1 cellular context compared by ENCODE assay signal in the genomic region with DNA sequence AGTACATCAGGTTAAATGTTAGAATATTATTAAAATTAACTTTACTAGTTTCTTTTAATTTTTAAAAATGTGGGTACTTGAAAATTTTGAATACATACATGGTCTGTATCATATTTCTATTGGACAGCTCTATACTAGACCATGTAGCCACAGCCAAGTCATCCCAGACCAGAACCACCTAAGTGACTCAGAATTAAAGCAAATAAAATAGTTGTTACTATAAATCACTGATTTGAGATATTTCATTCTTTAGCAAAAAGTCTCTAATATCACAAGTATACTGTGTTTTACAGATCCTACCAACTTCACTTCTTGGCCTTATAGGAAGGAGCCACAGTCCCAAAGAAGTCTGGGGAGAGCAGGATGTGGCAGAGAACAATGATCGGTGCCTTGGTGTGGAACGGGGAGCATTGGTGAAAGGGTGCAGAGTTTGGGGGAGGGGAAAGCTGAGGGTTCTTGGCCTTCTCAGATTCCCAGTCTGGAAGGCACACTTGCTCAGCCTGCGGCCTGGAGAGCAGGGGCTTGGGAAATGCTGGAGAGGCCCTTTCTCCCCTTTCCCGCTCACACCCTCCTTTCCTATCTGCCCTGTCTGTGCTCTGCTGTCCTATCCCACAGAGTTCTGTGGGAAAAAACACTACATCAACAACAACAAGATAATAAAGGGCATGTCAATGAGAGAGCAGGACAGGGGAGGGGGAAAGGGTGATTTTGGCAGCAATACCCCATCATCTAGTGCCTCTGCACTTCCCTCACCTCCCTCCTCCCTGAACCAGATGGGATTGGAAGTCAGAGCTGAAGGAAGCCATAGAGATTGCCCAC.
TF ChIP-seq lines count a peak whose summit lies in the region.

No MANE protein-coding gene starts in this region.

TF ChIP-seq in IMR-90, 13 proteins besides CTCF, POLR2A, EP300 and RAD21:
- TF ChIP-seq, protein P1, sequence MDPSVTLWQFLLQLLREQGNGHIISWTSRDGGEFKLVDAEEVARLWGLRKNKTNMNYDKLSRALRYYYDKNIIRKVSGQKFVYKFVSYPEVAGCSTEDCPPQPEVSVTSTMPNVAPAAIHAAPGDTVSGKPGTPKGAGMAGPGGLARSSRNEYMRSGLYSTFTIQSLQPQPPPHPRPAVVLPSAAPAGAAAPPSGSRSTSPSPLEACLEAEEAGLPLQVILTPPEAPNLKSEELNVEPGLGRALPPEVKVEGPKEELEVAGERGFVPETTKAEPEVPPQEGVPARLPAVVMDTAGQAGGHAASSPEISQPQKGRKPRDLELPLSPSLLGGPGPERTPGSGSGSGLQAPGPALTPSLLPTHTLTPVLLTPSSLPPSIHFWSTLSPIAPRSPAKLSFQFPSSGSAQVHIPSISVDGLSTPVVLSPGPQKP (IDR thresholded peaks at IDR 0.05; ENCODE audit: borderline replicate concordance, low read depth, low read length), result no peak
- TF ChIP-seq MAZ (IDR thresholded peaks at IDR 0.05; ENCODE audit: borderline replicate concordance, low read depth, low read length), result no peak
- no peak for TF ChIP-seq MAFK (IDR thresholded peaks at IDR 0.05; ENCODE audit: low read depth, low read length)
